ENCODE assay signal across 8 cellular contexts in the genomic region with DNA sequence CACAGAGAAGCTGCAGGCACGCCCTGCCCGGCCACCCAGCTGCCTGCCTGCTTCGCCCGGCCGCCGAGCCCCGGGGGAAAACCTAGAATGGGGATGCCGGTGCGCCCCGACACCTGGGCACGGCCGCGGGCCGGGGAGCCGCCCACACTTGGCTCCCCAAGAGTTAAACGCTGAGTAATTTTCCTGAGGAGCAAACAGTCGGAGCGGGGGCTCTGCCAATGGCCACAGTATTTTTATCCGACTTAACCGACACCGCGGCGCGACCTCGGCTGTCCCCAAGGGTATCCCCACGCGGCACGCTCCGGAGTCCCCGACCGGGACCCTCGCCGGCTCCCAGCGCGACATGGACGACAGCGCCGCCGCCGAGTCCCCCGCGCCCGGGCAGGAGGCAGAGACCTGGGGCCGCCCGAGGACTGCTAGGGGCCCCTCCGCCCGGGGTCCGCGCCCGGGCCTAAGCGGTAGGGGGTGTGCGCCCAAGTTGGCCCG. TPM values are rescaled to one million over a fixed set of nuclear protein-coding genes. Genes with fewer than 3 reads are reported as not detected.
DNase-seq lines count a peak whose midpoint lies in the region; ATAC-seq, FAIRE-seq and TF ChIP-seq lines count a peak whose summit lies in the region.

No MANE protein-coding gene starts in this region.

- TF ChIP-seq CTCF in lung (IDR thresholded peaks at IDR 0.05; ENCODE audit: control extremely low read depth, extremely low read depth) (no peak), D721Med (IDR thresholded peaks at IDR 0.05; ENCODE audit: insufficient read depth, missing control alignments) (no peak)

- CTCF ChIA-PET in activated CD4-positive, alpha-beta T cell treated with anti-CD3 and anti-CD28 coated beads for 36 hours (lab: Charles Lee): interaction anchor here (0.6 to 1.9 kb wide), 12 partner anchors 10 to 421 kb away, joined by 3 to 6 read pairs (median 4); no protein-coding TSS in a partner anchor

- POLR2A ChIA-PET in activated CD4-positive, alpha-beta T cell treated with anti-CD3 and anti-CD28 coated beads for 36 hours (lab: Charles Lee): interaction anchor here (0.6 to 1.3 kb wide), 5 partner anchors 31 to 372 kb away, joined by 3 to 8 read pairs (median 4); no protein-coding TSS in a partner anchor

- ATAC-seq in activated CD4-positive, alpha-beta T cell treated with anti-CD3 and anti-CD28 coated beads for 36 hours: peak; percentile 7
- ATAC-seq in HG02943 (IDR thresholded peaks at IDR 0.05; ENCODE audit: low read depth, unreplicated experiment) (peak; percentile 30), lung (ENCODE audit: insufficient read depth, low FRiP score) (no peak)

- no peak for FAIRE-seq in D721Med (lab: Jason Lieb, UNC)

- peak overlapping the region; percentile 95 for H3K4me3 ChIP-seq in SJCRH30
- H3K4me3 ChIP-seq in lung: peak overlapping the region; percentile 96

- H3K27me3 ChIP-seq in SJCRH30 (no peaks in the 10 kb centered on the region), lung (ENCODE audit: control insufficient read depth, insufficient read depth) (no peaks in the 10 kb centered on the region)

- H3K27ac ChIP-seq in SJCRH30 (peak overlapping the region; percentile 55), lung (ENCODE audit: low read depth in 1 of 2, low read length in 1 of 2) (peak overlapping the region; percentile 90 to 92)

- H3K9me3 Mint-ChIP-seq in activated CD4-positive, alpha-beta T cell treated with anti-CD3 and anti-CD28 coated beads for 36 hours (ENCODE audit: low read depth): no peaks in the 10 kb centered on the region

- intact Hi-C loops in activated CD4-positive, alpha-beta T cell treated with anti-CD3 and anti-CD28 coated beads for 36 hours (cut with DNase I, micrococcal nuclease): loop anchor here (2.0 to 10.0 kb wide), 10 partner anchors 33 to 1159 kb away; a partner anchor contains a TSS

- peaks cover 49% of the 10 kb centered on the region for H3K4me1 Mint-ChIP-seq in activated CD4-positive, alpha-beta T cell treated with anti-CD3 and anti-CD28 coated beads for 36 hours

- no peaks in the 10 kb centered on the region for H3K9me3 ChIP-seq in SJCRH30 (replicated peaks)
- no peaks in the 10 kb centered on the region for H3K9me3 ChIP-seq in lung (ENCODE audit: control insufficient read depth in 2 of 2, insufficient read depth in 1 of 2, low read length in 1 of 2)

- H3K27me3 Mint-ChIP-seq in activated CD4-positive, alpha-beta T cell treated with anti-CD3 and anti-CD28 coated beads for 36 hours: peaks cover 2% of the 10 kb centered on the region

- H3K4me3 Mint-ChIP-seq in activated CD4-positive, alpha-beta T cell treated with anti-CD3 and anti-CD28 coated beads for 36 hours: peak overlapping the region; percentile 80

- H3K36me3 ChIP-seq in SJCRH30 (peaks cover 1% of the 10 kb centered on the region), lung (ENCODE audit: control insufficient read depth in 2 of 2, insufficient read depth in 2 of 2, low read length in 2 of 2) (no peaks in the 10 kb centered on the region)

- peaks cover 14% of the 10 kb centered on the region for H3K36me3 Mint-ChIP-seq in activated CD4-positive, alpha-beta T cell treated with anti-CD3 and anti-CD28 coated beads for 36 hours (ENCODE audit: low read depth)

- H3K4me1 ChIP-seq in SJCRH30 (peaks cover 30% of the 10 kb centered on the region), lung (ENCODE audit: control insufficient read depth in 2 of 2, insufficient read depth in 2 of 2, low read length in 2 of 2) (peaks cover 3 to 4% of the 10 kb centered on the region in 2 donors)

- DNase-seq in activated CD4-positive, alpha-beta T cell treated with anti-CD3 and anti-CD28 coated beads for 36 hours: peak; percentile 45
- no peak for DNase-seq in activated CD4-positive, alpha-beta T cell treated with anti-CD3 and anti-CD28 coated beads for 1 hour
- DNase-seq in SJCRH30 (peak in 1 of 2 experiments; percentile 32), cerebellar cortex (ENCODE audit: low spot score) (peak; percentile 23), lung (ENCODE audit: low spot score) (peak; percentile 36), D721Med (ENCODE audit: insufficient read length, low spot score) (no peak)
- peak; percentile 48 for DNase-seq in stimulated activated CD8-positive, alpha-beta memory T cell treated with anti-CD3 and anti-CD28 coated beads, Interleukin-4, amount 100 ng/mL, for 48 hours

- 0 to 1% methylated on average over 38 to 53 of the region's 53 CpGs for WGBS in lung, 2 donors

- H3K27ac Mint-ChIP-seq in activated CD4-positive, alpha-beta T cell treated with anti-CD3 and anti-CD28 coated beads for 36 hours: peak overlapping the region; percentile 91

RNA-seq across cellular contexts. Expression of a gene that starts 0.6 kb away (rescaled TPM):
- 10 to 100 TPM; 35.6 to 37.7 TPM for total RNA-seq in activated CD4-positive, alpha-beta T cell treated with anti-CD3 and anti-CD28 coated beads for 36 hours
- total RNA-seq in SJCRH30 (2014; rRNA removed; shearing (Covaris generic)): 47.3 and 48.8 TPM in 2 replicates
- 10 to 100 TPM; 49.5 to 96.5 TPM for total RNA-seq in lung
- 10 to 100 TPM; 24.6 to 36.7 TPM for polyA plus RNA-seq in lung

Comparison
In these comparisons a context has a peak if more than half of its experiments do, and no peak if none do; other contexts are left out.
1. DNase-seq: peak in activated CD4-positive, alpha-beta T cell treated with anti-CD3 and anti-CD28 coated beads for 36 hours (single experiment), cerebellar cortex (single experiment), lung (single experiment) and stimulated activated CD8-positive, alpha-beta memory T cell treated with anti-CD3 and anti-CD28 coated beads, Interleukin-4, amount 100 ng/mL, for 48 hours (single experiment); none in activated CD4-positive, alpha-beta T cell treated with anti-CD3 and anti-CD28 coated beads for 1 hour (single experiment) and D721Med (single experiment).